8 cellular contexts compared by ENCODE assay signal in genomic region chr22:19943665-19944026, GRCh38. TPM values are rescaled to one million over a fixed set of nuclear protein-coding genes. Genes with fewer than 3 reads are reported as not detected.
DNase-seq lines count a peak whose midpoint lies in the region; ATAC-seq, FAIRE-seq and TF ChIP-seq lines count a peak whose summit lies in the region.

No MANE protein-coding gene starts in this region.

- peaks cover 11% of the 10 kb centered on the region for H3K4me1 ChIP-seq in BE2C

- H3K9me3 ChIP-seq in BE2C: no peaks in the 10 kb centered on the region

- no peak for FAIRE-seq in urothelium cell line (lab: Jason Lieb, UNC)

- no peak overlapping the region for H3K4me3 ChIP-seq in BE2C (ENCODE audit: low read depth, low read length)

- peak; percentile 22; the same call in 1 of the 2 replicates for TF ChIP-seq CTCF in BE2C (IDR thresholded peaks at IDR 0.05; ENCODE audit: low read depth, low read length)
- peak; percentile 53; the same call in 1 of the 2 replicates for TF ChIP-seq CTCF in HFFc6 (IDR thresholded peaks at IDR 0.05)

- no peaks in the 10 kb centered on the region for H3K9me3 Mint-ChIP-seq in HFFc6
- H3K9me3 Mint-ChIP-seq in activated naive CD8-positive, alpha-beta T cell treated with anti-CD3 and anti-CD28 coated beads, Interleukin-2, amount 50 U/mL, for 24 hours: no peaks in the 10 kb centered on the region

- peaks cover 4% of the 10 kb centered on the region for H3K27me3 Mint-ChIP-seq in HFFc6 (ENCODE audit: insufficient read depth)
- no peaks in the 10 kb centered on the region for H3K27me3 Mint-ChIP-seq in activated naive CD8-positive, alpha-beta T cell treated with anti-CD3 and anti-CD28 coated beads, Interleukin-2, amount 50 U/mL, for 24 hours

- peak overlapping the region; percentile 99 for H3K27ac Mint-ChIP-seq in HFFc6
- H3K27ac Mint-ChIP-seq in activated naive CD8-positive, alpha-beta T cell treated with anti-CD3 and anti-CD28 coated beads, Interleukin-2, amount 50 U/mL, for 24 hours: peak overlapping the region; percentile 61

- H3K36me3 Mint-ChIP-seq in HFFc6 (ENCODE audit: low read depth): peaks cover 11% of the 10 kb centered on the region
- H3K36me3 Mint-ChIP-seq in activated naive CD8-positive, alpha-beta T cell treated with anti-CD3 and anti-CD28 coated beads, Interleukin-2, amount 50 U/mL, for 24 hours (ENCODE audit: low read depth): peaks cover 10% of the 10 kb centered on the region

- no peak for ATAC-seq in activated naive CD8-positive, alpha-beta T cell treated with anti-CD3 and anti-CD28 coated beads, Interleukin-2, amount 50 U/mL, for 24 hours
- no peak for ATAC-seq in GM19395 (IDR thresholded peaks at IDR 0.05; ENCODE audit: unreplicated experiment)
- ATAC-seq in HG02938 (IDR thresholded peaks at IDR 0.05; ENCODE audit: unreplicated experiment): no peak

- H3K27me3 ChIP-seq in BE2C: no peaks in the 10 kb centered on the region

- H3K4me1 Mint-ChIP-seq in HFFc6 (ENCODE audit: low read depth): peaks cover 72% of the 10 kb centered on the region
- peaks cover 40% of the 10 kb centered on the region for H3K4me1 Mint-ChIP-seq in activated naive CD8-positive, alpha-beta T cell treated with anti-CD3 and anti-CD28 coated beads, Interleukin-2, amount 50 U/mL, for 24 hours

- DNase-seq in BE2C (no peak), HFFc6 (peak; percentile 67), kidney tubule cell (ENCODE audit: low spot score) (peak; percentile 88), urothelium cell line (ENCODE audit: low spot score) (peak; percentile 75), COR-L47 (lab: John Stamatoyannopoulos, UW) (no peak)
- no peak for DNase-seq in activated naive CD8-positive, alpha-beta T cell treated with anti-CD3 and anti-CD28 coated beads, Interleukin-2, amount 50 U/mL, for 24 hours

- H3K4me3 Mint-ChIP-seq in HFFc6: peak overlapping the region; percentile 94
- peak overlapping the region; percentile 93 for H3K4me3 Mint-ChIP-seq in activated naive CD8-positive, alpha-beta T cell treated with anti-CD3 and anti-CD28 coated beads, Interleukin-2, amount 50 U/mL, for 24 hours

- peaks cover 9% of the 10 kb centered on the region for H3K36me3 ChIP-seq in BE2C

RNA-seq across cellular contexts. Expression of gene TXNRD2, which starts 2.0 kb away (rescaled TPM):
- 46.2 TPM for polyA plus RNA-seq in BE2C (2012; ENCODE audit: insufficient read depth, insufficient read length, low read depth)
- 10 to 100 TPM; 24.8 to 30.6 (median 28.3) TPM for total RNA-seq in HFFc6 (2021; fragmentation: NEBNext Ultra II Directional; extraction: Animal tissue kit (Norgen Biotek cat#: 25700))

RNA-seq across cellular contexts. Expression of gene COMT, which starts 2.1 kb away (rescaled TPM):
- polyA plus RNA-seq in BE2C (2012; ENCODE audit: insufficient read depth, insufficient read length, low read depth): 286 TPM
- total RNA-seq in HFFc6 (2021; fragmentation: NEBNext Ultra II Directional; extraction: Animal tissue kit (Norgen Biotek cat#: 25700)): 100 to 1,000 TPM; 215 to 306 (median 234) TPM

Comparison
In these comparisons a context has a peak if more than half of its experiments do, and no peak if none do; other contexts are left out.
1. DNase-seq: peak in HFFc6 (single experiment), kidney tubule cell (single experiment) and urothelium cell line (single experiment); none in BE2C (single experiment), activated naive CD8-positive, alpha-beta T cell treated with anti-CD3 and anti-CD28 coated beads, Interleukin-2, amount 50 U/mL, for 24 hours (single experiment) and COR-L47 (single experiment).